30 cellular contexts compared by ENCODE assay signal in genomic region chr7:24323961-24324480, GRCh38. TPM values are rescaled to one million over a fixed set of nuclear protein-coding genes. Genes with fewer than 3 reads are reported as not detected.
"Had no signal": no experiment of that assay in that cellular context is flagged by ENCODE, and none has a peak within 500 bp of the region (broad histone marks: within the 10 kb centered on the region; RNA-seq: fewer than 3 reads in every experiment).

No MANE protein-coding gene starts in this region.

- H3K27me3 Mint-ChIP-seq: stimulated activated naive B cell treated with anti-CD40 and anti-IgM and Interleukin-4, amounts not matched to agents 10 μg/mL and 1 μg/mL and 100 μg/mL, for 72 hours had no signal

- ATAC-seq: naive thymus-derived CD8-positive, alpha-beta T cell; sciatic nerve; stimulated activated naive CD8-positive, alpha-beta T cell treated with anti-CD3 and anti-CD28 coated beads, Interleukin-15, amount 100 ng/mL, for 72 hours; upper lobe of right lung had no signal

- H3K27ac ChIP-seq: neutrophil, skin epidermis, testis, tibial nerve, upper lobe of right lung, vagina had no signal

- H3K4me3 Mint-ChIP-seq: endodermal cell; naive thymus-derived CD8-positive, alpha-beta T cell; stimulated activated naive CD8-positive, alpha-beta T cell treated with anti-CD3 and anti-CD28 coated beads, Interleukin-15, amount 100 ng/mL, for 72 hours had no signal

- H3K4me1 ChIP-seq: testis, tibial nerve, upper lobe of right lung, vagina had no signal

- DNase-seq: effector CD4-positive, alpha-beta T cell; endodermal cell; erythroblast; foreskin melanocyte; head of caudate nucleus; hippocampal formation; kidney glomerular epithelial cell; naive thymus-derived CD8-positive, alpha-beta T cell; posterior cingulate gyrus; stimulated activated CD4-positive, alpha-beta T cell treated with anti-CD3 and anti-CD28 coated beads, Interleukin-2, amount 100 ng/mL, for 24 hours; stimulated activated CD4-positive, alpha-beta T cell treated with anti-CD3 and anti-CD28 coated beads, Interleukin-4, amount 100 ng/mL, for 4 hours; stimulated activated naive B cell treated with anti-CD40 and anti-IgM and Interleukin-4, amounts not matched to agents 10 μg/mL and 1 μg/mL and 100 μg/mL, for 72 hours; stimulated activated naive CD8-positive, alpha-beta T cell treated with anti-CD3 and anti-CD28 coated beads, Interleukin-15, amount 100 ng/mL, for 72 hours; testis; upper lobe of right lung had no signal

- H3K36me3 ChIP-seq: neutrophil, tibial nerve, upper lobe of right lung, vagina had no signal

- H3K27me3 ChIP-seq: neutrophil, testis, tibial nerve, upper lobe of right lung, vagina had no signal

- H3K9me3 Mint-ChIP-seq: endodermal cell; stimulated activated naive CD8-positive, alpha-beta T cell treated with anti-CD3 and anti-CD28 coated beads, Interleukin-15, amount 100 ng/mL, for 72 hours had no signal

- H3K4me1 Mint-ChIP-seq: endodermal cell; naive thymus-derived CD8-positive, alpha-beta T cell; stimulated activated naive CD8-positive, alpha-beta T cell treated with anti-CD3 and anti-CD28 coated beads, Interleukin-15, amount 100 ng/mL, for 72 hours had no signal

- H3K4me3 ChIP-seq: skin epidermis, testis, tibial nerve, upper lobe of right lung, vagina had no signal

- H3K36me3 Mint-ChIP-seq: naive thymus-derived CD8-positive, alpha-beta T cell; stimulated activated naive B cell treated with anti-CD40 and anti-IgM and Interleukin-4, amounts not matched to agents 10 μg/mL and 1 μg/mL and 100 μg/mL, for 72 hours had no signal

- H3K9me3 ChIP-seq: neutrophil, testis, tibial nerve, upper lobe of right lung, vagina had no signal

RNA-seq across cellular contexts. Expression of gene NPY, which starts 40.0 kb away (rescaled TPM):
- total RNA-seq: dermis microvascular lymphatic vessel endothelial cell; endodermal cell; endothelial cell of umbilical vein; lung microvascular endothelial cell; mesenteric fat pad; mononuclear cell; naive thymus-derived CD8-positive, alpha-beta T cell; osteoblast; pulmonary artery endothelial cell; subcutaneous adipose tissue; testis; upper lobe of right lung had no signal
- polyA plus RNA-seq: endothelial cell of umbilical vein; liver; naive thymus-derived CD8-positive, alpha-beta T cell; neural cell had no signal
